In the genomic region with DNA sequence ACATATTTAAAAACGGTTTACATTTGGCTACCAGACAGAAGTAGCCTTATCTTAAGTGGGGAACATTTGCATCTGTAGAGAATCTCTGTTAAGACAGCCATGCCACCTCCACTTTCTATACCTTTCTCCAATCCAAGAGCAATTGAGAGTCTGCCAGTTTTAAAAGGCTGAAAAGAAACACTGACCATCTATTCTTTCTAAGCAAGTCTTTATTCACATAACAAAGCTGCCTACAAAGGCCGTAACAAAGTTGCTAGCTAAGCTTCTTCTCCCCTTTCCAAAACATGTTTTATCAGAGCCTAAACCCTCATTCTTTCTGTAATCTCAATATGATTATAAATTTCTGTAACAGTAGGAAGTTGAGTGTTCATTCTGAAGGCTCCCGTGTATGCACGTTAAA, we compare ENCODE assay signal across 1 cellular context.
TF ChIP-seq lines count a peak whose summit lies in the region.

No MANE protein-coding gene starts in this region.

TF ChIP-seq in H1, 55 proteins besides CTCF, POLR2A, EP300 and RAD21 (continued from another document):
- TF ChIP-seq, protein P1, sequence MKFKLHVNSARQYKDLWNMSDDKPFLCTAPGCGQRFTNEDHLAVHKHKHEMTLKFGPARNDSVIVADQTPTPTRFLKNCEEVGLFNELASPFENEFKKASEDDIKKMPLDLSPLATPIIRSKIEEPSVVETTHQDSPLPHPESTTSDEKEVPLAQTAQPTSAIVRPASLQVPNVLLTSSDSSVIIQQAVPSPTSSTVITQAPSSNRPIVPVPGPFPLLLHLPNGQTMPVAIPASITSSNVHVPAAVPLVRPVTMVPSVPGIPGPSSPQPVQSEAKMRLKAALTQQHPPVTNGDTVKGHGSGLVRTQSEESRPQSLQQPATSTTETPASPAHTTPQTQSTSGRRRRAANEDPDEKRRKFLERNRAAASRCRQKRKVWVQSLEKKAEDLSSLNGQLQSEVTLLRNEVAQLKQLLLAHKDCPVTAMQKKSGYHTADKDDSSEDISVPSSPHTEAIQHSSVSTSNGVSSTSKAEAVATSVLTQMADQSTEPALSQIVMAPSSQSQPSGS (IDR thresholded peaks at IDR 0.05; ENCODE audit: low read length) = no peak
- TF ChIP-seq, protein P2, sequence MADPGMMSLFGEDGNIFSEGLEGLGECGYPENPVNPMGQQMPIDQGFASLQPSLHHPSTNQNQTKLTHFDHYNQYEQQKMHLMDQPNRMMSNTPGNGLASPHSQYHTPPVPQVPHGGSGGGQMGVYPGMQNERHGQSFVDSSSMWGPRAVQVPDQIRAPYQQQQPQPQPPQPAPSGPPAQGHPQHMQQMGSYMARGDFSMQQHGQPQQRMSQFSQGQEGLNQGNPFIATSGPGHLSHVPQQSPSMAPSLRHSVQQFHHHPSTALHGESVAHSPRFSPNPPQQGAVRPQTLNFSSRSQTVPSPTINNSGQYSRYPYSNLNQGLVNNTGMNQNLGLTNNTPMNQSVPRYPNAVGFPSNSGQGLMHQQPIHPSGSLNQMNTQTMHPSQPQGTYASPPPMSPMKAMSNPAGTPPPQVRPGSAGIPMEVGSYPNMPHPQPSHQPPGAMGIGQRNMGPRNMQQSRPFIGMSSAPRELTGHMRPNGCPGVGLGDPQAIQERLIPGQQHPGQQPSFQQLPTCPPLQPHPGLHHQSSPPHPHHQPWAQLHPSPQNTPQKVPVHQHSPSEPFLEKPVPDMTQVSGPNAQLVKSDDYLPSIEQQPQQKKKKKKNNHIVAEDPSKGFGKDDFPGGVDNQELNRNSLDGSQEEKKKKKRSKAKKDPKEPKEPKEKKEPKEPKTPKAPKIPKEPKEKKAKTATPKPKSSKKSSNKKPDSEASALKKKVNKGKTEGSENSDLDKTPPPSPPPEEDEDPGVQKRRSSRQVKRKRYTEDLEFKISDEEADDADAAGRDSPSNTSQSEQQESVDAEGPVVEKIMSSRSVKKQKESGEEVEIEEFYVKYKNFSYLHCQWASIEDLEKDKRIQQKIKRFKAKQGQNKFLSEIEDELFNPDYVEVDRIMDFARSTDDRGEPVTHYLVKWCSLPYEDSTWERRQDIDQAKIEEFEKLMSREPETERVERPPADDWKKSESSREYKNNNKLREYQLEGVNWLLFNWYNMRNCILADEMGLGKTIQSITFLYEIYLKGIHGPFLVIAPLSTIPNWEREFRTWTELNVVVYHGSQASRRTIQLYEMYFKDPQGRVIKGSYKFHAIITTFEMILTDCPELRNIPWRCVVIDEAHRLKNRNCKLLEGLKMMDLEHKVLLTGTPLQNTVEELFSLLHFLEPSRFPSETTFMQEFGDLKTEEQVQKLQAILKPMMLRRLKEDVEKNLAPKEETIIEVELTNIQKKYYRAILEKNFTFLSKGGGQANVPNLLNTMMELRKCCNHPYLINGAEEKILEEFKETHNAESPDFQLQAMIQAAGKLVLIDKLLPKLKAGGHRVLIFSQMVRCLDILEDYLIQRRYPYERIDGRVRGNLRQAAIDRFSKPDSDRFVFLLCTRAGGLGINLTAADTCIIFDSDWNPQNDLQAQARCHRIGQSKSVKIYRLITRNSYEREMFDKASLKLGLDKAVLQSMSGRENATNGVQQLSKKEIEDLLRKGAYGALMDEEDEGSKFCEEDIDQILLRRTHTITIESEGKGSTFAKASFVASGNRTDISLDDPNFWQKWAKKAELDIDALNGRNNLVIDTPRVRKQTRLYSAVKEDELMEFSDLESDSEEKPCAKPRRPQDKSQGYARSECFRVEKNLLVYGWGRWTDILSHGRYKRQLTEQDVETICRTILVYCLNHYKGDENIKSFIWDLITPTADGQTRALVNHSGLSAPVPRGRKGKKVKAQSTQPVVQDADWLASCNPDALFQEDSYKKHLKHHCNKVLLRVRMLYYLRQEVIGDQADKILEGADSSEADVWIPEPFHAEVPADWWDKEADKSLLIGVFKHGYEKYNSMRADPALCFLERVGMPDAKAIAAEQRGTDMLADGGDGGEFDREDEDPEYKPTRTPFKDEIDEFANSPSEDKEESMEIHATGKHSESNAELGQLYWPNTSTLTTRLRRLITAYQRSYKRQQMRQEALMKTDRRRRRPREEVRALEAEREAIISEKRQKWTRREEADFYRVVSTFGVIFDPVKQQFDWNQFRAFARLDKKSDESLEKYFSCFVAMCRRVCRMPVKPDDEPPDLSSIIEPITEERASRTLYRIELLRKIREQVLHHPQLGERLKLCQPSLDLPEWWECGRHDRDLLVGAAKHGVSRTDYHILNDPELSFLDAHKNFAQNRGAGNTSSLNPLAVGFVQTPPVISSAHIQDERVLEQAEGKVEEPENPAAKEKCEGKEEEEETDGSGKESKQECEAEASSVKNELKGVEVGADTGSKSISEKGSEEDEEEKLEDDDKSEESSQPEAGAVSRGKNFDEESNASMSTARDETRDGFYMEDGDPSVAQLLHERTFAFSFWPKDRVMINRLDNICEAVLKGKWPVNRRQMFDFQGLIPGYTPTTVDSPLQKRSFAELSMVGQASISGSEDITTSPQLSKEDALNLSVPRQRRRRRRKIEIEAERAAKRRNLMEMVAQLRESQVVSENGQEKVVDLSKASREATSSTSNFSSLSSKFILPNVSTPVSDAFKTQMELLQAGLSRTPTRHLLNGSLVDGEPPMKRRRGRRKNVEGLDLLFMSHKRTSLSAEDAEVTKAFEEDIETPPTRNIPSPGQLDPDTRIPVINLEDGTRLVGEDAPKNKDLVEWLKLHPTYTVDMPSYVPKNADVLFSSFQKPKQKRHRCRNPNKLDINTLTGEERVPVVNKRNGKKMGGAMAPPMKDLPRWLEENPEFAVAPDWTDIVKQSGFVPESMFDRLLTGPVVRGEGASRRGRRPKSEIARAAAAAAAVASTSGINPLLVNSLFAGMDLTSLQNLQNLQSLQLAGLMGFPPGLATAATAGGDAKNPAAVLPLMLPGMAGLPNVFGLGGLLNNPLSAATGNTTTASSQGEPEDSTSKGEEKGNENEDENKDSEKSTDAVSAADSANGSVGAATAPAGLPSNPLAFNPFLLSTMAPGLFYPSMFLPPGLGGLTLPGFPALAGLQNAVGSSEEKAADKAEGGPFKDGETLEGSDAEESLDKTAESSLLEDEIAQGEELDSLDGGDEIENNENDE (IDR thresholded peaks at IDR 0.05; ENCODE audit: insufficient replicate concordance, low read length) = peak; percentile 80
- no peak for TF ChIP-seq SIX5 (IDR thresholded peaks at IDR 0.05; ENCODE audit: low read depth, low read length)
- TF ChIP-seq MAFK (IDR thresholded peaks at IDR 0.05; ENCODE audit: low read depth, low read length) = no peak
